ENCODE assay signal across 1 cellular context in genomic region chr3:114706591-114707224, GRCh38.
TF ChIP-seq lines count a peak whose summit lies in the region.

No MANE protein-coding gene starts in this region.

TF ChIP-seq in HepG2, 621 proteins besides CTCF, POLR2A, EP300 and RAD21 (continued from another document and continues in another):
- TF ChIP-seq ZNF646 (CRISPR knock-in tag; IDR thresholded peaks at IDR 0.05), result 0 out of 2 replicates have a peak, but pooled peaks have one; percentile 58
- TF ChIP-seq HOXA7 (CRISPR knock-in tag; IDR thresholded peaks at IDR 0.05), result no peak
- TF ChIP-seq ZBTB7B (CRISPR knock-in tag; IDR thresholded peaks at IDR 0.05), result peak; percentile 67
- 0 out of 2 replicates have a peak, but pooled peaks have one; percentile 55 for TF ChIP-seq SP140L (CRISPR knock-in tag; IDR thresholded peaks at IDR 0.05; ENCODE audit: borderline replicate concordance)
- peak; percentile 87 for TF ChIP-seq POGZ (CRISPR knock-in tag; IDR thresholded peaks at IDR 0.05)
- TF ChIP-seq THYN1 (CRISPR knock-in tag; IDR thresholded peaks at IDR 0.05; ENCODE audit: borderline replicate concordance, low read depth), result no peak
- TF ChIP-seq ZC3H13 (CRISPR knock-in tag; IDR thresholded peaks at IDR 0.05), result no peak
- no peak for TF ChIP-seq HNRNPLL (IDR thresholded peaks at IDR 0.05; ENCODE audit: low read depth, low read length, poor library complexity, severe bottlenecking)
- TF ChIP-seq POLR2AphosphoS2 (IDR thresholded peaks at IDR 0.05; ENCODE audit: low read depth, low read length), result no peak
- TF ChIP-seq ZUFSP (CRISPR knock-in tag; IDR thresholded peaks at IDR 0.05; ENCODE audit: borderline replicate concordance), result no peak
- TF ChIP-seq GMEB2 (CRISPR knock-in tag; IDR thresholded peaks at IDR 0.05; ENCODE audit: low read depth), result no peak
- no peak for TF ChIP-seq BCLAF1 (IDR thresholded peaks at IDR 0.05)
- no peak for TF ChIP-seq KMT2A (CRISPR knock-in tag; IDR thresholded peaks at IDR 0.05)
- no peak for TF ChIP-seq ATF5 (CRISPR knock-in tag; IDR thresholded peaks at IDR 0.05; ENCODE audit: low read depth)
- TF ChIP-seq ZNF777 (CRISPR knock-in tag; IDR thresholded peaks at IDR 0.05), result no peak
- TF ChIP-seq TERF1 (CRISPR knock-in tag; IDR thresholded peaks at IDR 0.05), result no peak
- TF ChIP-seq ZNF546 (CRISPR knock-in tag; conservative IDR thresholded peaks at IDR 0.05), result no peak
- TF ChIP-seq ZNF432 (CRISPR knock-in tag; IDR thresholded peaks at IDR 0.05; ENCODE audit: borderline replicate concordance), result no peak
- TF ChIP-seq ZIK1 (CRISPR knock-in tag; IDR thresholded peaks at IDR 0.05; ENCODE audit: borderline replicate concordance, low read depth), result no peak
- TF ChIP-seq PREB (CRISPR knock-in tag; IDR thresholded peaks at IDR 0.05), result no peak
- no peak for TF ChIP-seq GZF1 (CRISPR knock-in tag; IDR thresholded peaks at IDR 0.05)
- TF ChIP-seq ZNF816 (CRISPR knock-in tag; IDR thresholded peaks at IDR 0.05; ENCODE audit: borderline replicate concordance), result no peak; the same call in 1 of the 2 replicates
- peak; percentile 80 for TF ChIP-seq KDM3A (CRISPR knock-in tag; IDR thresholded peaks at IDR 0.05; ENCODE audit: low read depth)
- TF ChIP-seq ZNF232 (CRISPR knock-in tag; IDR thresholded peaks at IDR 0.05; ENCODE audit: borderline replicate concordance), result no peak
- TF ChIP-seq MATR3 (CRISPR knock-in tag; IDR thresholded peaks at IDR 0.05), result no peak
- no peak for TF ChIP-seq ZNF672 (CRISPR knock-in tag; IDR thresholded peaks at IDR 0.05)
- TF ChIP-seq CBX1 (IDR thresholded peaks at IDR 0.05; ENCODE audit: low read depth), result no peak
- TF ChIP-seq MEIS1 (CRISPR knock-in tag; IDR thresholded peaks at IDR 0.05; ENCODE audit: borderline replicate concordance), result no peak
- no peak for TF ChIP-seq ZNF343 (CRISPR knock-in tag; IDR thresholded peaks at IDR 0.05)
- TF ChIP-seq HNF1A (IDR thresholded peaks at IDR 0.05; ENCODE audit: low read depth), result peak; percentile 81
- TF ChIP-seq HNF1A (CRISPR knock-in tag; IDR thresholded peaks at IDR 0.05; ENCODE audit: borderline replicate concordance), result peak; percentile 78; the same call in 1 of the 2 replicates
- TF ChIP-seq ZNF33B (CRISPR knock-in tag; IDR thresholded peaks at IDR 0.05), result no peak
